8 cellular contexts compared by ENCODE assay signal in the genomic region with DNA sequence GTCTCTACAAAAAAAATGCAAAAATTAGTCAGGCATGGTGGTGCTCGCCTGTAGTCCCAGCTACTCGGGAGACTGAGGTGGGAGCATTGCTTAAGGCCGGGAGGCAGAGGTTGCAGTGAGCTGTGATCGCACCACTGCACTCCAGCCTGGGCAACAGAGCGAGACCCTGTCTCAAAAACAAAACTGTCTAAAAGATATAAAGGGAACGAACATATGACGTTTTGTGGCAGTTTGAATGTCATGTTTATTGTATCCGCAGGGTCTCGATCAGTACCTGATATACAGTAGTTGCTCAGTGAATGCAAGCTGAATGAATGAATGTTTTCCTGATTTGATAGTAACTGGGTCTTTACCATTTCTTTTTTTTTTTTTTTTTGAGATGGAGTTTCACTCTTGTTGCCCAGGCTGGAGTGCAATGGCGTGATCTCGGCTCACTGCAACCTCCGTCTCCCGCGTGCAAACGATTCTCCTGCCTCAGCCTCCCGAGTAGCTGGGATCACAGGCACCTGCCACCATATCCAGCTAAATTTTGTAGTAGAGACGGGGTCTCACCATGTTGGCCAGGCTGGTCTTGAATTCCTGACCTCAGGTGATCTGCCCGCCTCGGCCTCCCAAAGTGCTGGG. TPM values are rescaled to one million over a fixed set of nuclear protein-coding genes. Genes with fewer than 3 reads are reported as not detected.
DNase-seq lines count a peak whose midpoint lies in the region; ATAC-seq, FAIRE-seq and TF ChIP-seq lines count a peak whose summit lies in the region.
"Not testable (repeated sequence)": the region's sequence is repeated elsewhere in the genome, so short reads cannot be mapped to it uniquely, and the experiment has no call there.

No MANE protein-coding gene starts in this region.

- peaks cover 53% of the 10 kb centered on the region for H3K36me3 ChIP-seq in OCI-LY7 (ENCODE audit: insufficient read depth, low read length)

- POLR2A ChIA-PET in OCI-LY7 (lab: Charles Lee) = interaction anchor here (0.5 to 1.2 kb wide), 8 partner anchors 8 to 1043 kb away, joined by 3 to 5 read pairs (median 3); no protein-coding TSS in a partner anchor
- POLR2A ChIA-PET in activated CD4-positive, alpha-beta memory T cell treated with anti-CD3 and anti-CD28 coated beads for 36 hours (lab: Charles Lee) = interaction anchor here (0.5 to 1.2 kb wide), 3 partner anchors 12 to 30 kb away, joined by 3 to 4 read pairs (median 4); no protein-coding TSS in a partner anchor

- not testable (repeated sequence) for BruUV-seq in OCI-LY7 (replicated peaks; lab: Mats Ljungman, UMichigan)

- FAIRE-seq in GM12891 (lab: Jason Lieb, UNC) = peak; percentile 5

- H3K4me1 Mint-ChIP-seq in CD14-positive monocyte = peaks cover 62% of the 10 kb centered on the region
- H3K4me1 Mint-ChIP-seq in activated CD4-positive, alpha-beta memory T cell treated with anti-CD3 and anti-CD28 coated beads for 36 hours (ENCODE audit: low read depth) = peaks cover 42% of the 10 kb centered on the region
- H3K4me1 Mint-ChIP-seq in activated naive CD4-positive, alpha-beta T cell treated with anti-CD3 and anti-CD28 coated beads, Interleukin-2, amount 10 ng/mL, durations not matched to agents 7 days and 5 days = peaks cover 45% of the 10 kb centered on the region
- H3K4me1 Mint-ChIP-seq in dendritic cell treated with granulocyte-macrophage colony-stimulating factor and Interleukin-4, amounts not matched to agents 40 ng/mL and 50 ng/mL, for 4 days (ENCODE audit: low read depth) = peaks cover 47% of the 10 kb centered on the region
- peaks cover 56 to 61% of the 10 kb centered on the region in 2 donors for H3K4me1 Mint-ChIP-seq in natural killer cell
- H3K4me1 Mint-ChIP-seq in stimulated activated naive CD8-positive, alpha-beta T cell treated with anti-CD3 and anti-CD28 coated beads, Interleukin-15, amount 100 ng/mL, for 72 hours = peaks cover 55% of the 10 kb centered on the region

- peak overlapping the region; percentile 96 to 97 for H3K4me3 Mint-ChIP-seq in CD14-positive monocyte
- H3K4me3 Mint-ChIP-seq in activated CD4-positive, alpha-beta memory T cell treated with anti-CD3 and anti-CD28 coated beads for 36 hours; natural killer cell: not testable (repeated sequence)
- peak overlapping the region; percentile 98 for H3K4me3 Mint-ChIP-seq in activated naive CD4-positive, alpha-beta T cell treated with anti-CD3 and anti-CD28 coated beads, Interleukin-2, amount 10 ng/mL, durations not matched to agents 7 days and 5 days
- peak overlapping the region; percentile 32 for H3K4me3 Mint-ChIP-seq in dendritic cell treated with granulocyte-macrophage colony-stimulating factor and Interleukin-4, amounts not matched to agents 40 ng/mL and 50 ng/mL, for 4 days
- H3K4me3 Mint-ChIP-seq in stimulated activated naive CD8-positive, alpha-beta T cell treated with anti-CD3 and anti-CD28 coated beads, Interleukin-15, amount 100 ng/mL, for 72 hours = peak overlapping the region; percentile 39 to 94

- H2AFZ ChIP-seq in OCI-LY7 (ENCODE audit: low read length) = not testable (repeated sequence)

- not testable (repeated sequence) for H3K9me3 ChIP-seq in OCI-LY7 (ENCODE audit: low read length)

- H3K4me3 ChIP-seq in OCI-LY7 (ENCODE audit: low read depth, low read length, poor library complexity, severe bottlenecking) = peak overlapping the region; percentile 93

- not testable (repeated sequence) for DNase-seq in CD14-positive monocyte (ENCODE audit: low spot score); GM12891 (ENCODE audit: insufficient read length, low spot score); activated CD4-positive, alpha-beta memory T cell treated with anti-CD3 and anti-CD28 coated beads for 36 hours; activated naive CD4-positive, alpha-beta T cell treated with anti-CD3 and anti-CD28 coated beads, Interleukin-2, amount 10 ng/mL, durations not matched to agents 7 days and 5 days; natural killer cell; stimulated activated naive CD8-positive, alpha-beta T cell treated with anti-CD3 and anti-CD28 coated beads, Interleukin-15, amount 100 ng/mL, for 72 hours
- peak; percentile 37 for DNase-seq in OCI-LY7 (ENCODE audit: low spot score)

- peaks cover 18% of the 10 kb centered on the region; the same call in 1 of the 2 replicates for H4K20me1 ChIP-seq in OCI-LY7 (ENCODE audit: insufficient read depth, low read length)

- intact Hi-C loops in CD14-positive monocyte (cut with micrococcal nuclease) (loop anchor here (5.0 kb wide), 4 partner anchors 57 to 143 kb away; a partner anchor contains a TSS), natural killer cell (cut with micrococcal nuclease) (loop anchor here (5.0 kb wide), 2 partner anchors 67 to 68 kb away; no protein-coding TSS in a partner anchor)
- intact Hi-C loops in OCI-LY7 (cut with micrococcal nuclease; ENCODE audit: unreplicated experiment); activated CD4-positive, alpha-beta memory T cell treated with anti-CD3 and anti-CD28 coated beads for 36 hours (cut with micrococcal nuclease): not testable (repeated sequence)
- intact Hi-C loops in dendritic cell treated with granulocyte-macrophage colony-stimulating factor and Interleukin-4, amounts not matched to agents 40 ng/mL and 50 ng/mL, for 4 days (cut with micrococcal nuclease) = loop anchor here (5.0 kb wide), 1 partner anchor 143 kb away; a partner anchor contains a TSS

- peaks cover 88% of the 10 kb centered on the region for H3K79me2 ChIP-seq in OCI-LY7 (ENCODE audit: insufficient read depth, low read depth, low read length)

- peak overlapping the region; percentile 5 to 99 (median 89) for H3K27ac Mint-ChIP-seq in CD14-positive monocyte
- peak overlapping the region; percentile 92 for H3K27ac Mint-ChIP-seq in activated CD4-positive, alpha-beta memory T cell treated with anti-CD3 and anti-CD28 coated beads for 36 hours
- H3K27ac Mint-ChIP-seq in activated naive CD4-positive, alpha-beta T cell treated with anti-CD3 and anti-CD28 coated beads, Interleukin-2, amount 10 ng/mL, durations not matched to agents 7 days and 5 days = peak overlapping the region; percentile 37
- not testable (repeated sequence) for H3K27ac Mint-ChIP-seq in dendritic cell treated with granulocyte-macrophage colony-stimulating factor and Interleukin-4, amounts not matched to agents 40 ng/mL and 50 ng/mL, for 4 days; stimulated activated naive CD8-positive, alpha-beta T cell treated with anti-CD3 and anti-CD28 coated beads, Interleukin-15, amount 100 ng/mL, for 72 hours
- peak overlapping the region; percentile 90 to 97 for H3K27ac Mint-ChIP-seq in natural killer cell

- peak overlapping the region; percentile 81 for H3K27ac ChIP-seq in OCI-LY7 (ENCODE audit: low read depth, low read length, poor library complexity, severe bottlenecking)

- not testable (repeated sequence) for ATAC-seq in natural killer cell; stimulated activated naive CD8-positive, alpha-beta T cell treated with anti-CD3 and anti-CD28 coated beads, Interleukin-15, amount 100 ng/mL, for 72 hours

- not testable (repeated sequence) for H3K9me3 Mint-ChIP-seq in CD14-positive monocyte; activated CD4-positive, alpha-beta memory T cell treated with anti-CD3 and anti-CD28 coated beads for 36 hours; activated naive CD4-positive, alpha-beta T cell treated with anti-CD3 and anti-CD28 coated beads, Interleukin-2, amount 10 ng/mL, durations not matched to agents 7 days and 5 days; dendritic cell treated with granulocyte-macrophage colony-stimulating factor and Interleukin-4, amounts not matched to agents 40 ng/mL and 50 ng/mL, for 4 days; natural killer cell; stimulated activated naive CD8-positive, alpha-beta T cell treated with anti-CD3 and anti-CD28 coated beads, Interleukin-15, amount 100 ng/mL, for 72 hours

- not testable (repeated sequence) for TF ChIP-seq CTCF in CD14-positive monocyte (IDR thresholded peaks at IDR 0.05); OCI-LY7 (conservative IDR thresholded peaks at IDR 0.05; ENCODE audit: low read length); natural killer cell (IDR thresholded peaks at IDR 0.05)

- H3K27me3 Mint-ChIP-seq in CD14-positive monocyte (ENCODE audit: low read depth in 3 of 3); activated CD4-positive, alpha-beta memory T cell treated with anti-CD3 and anti-CD28 coated beads for 36 hours; activated naive CD4-positive, alpha-beta T cell treated with anti-CD3 and anti-CD28 coated beads, Interleukin-2, amount 10 ng/mL, durations not matched to agents 7 days and 5 days; dendritic cell treated with granulocyte-macrophage colony-stimulating factor and Interleukin-4, amounts not matched to agents 40 ng/mL and 50 ng/mL, for 4 days; natural killer cell (ENCODE audit: low read depth in 2 of 2); stimulated activated naive CD8-positive, alpha-beta T cell treated with anti-CD3 and anti-CD28 coated beads, Interleukin-15, amount 100 ng/mL, for 72 hours: not testable (repeated sequence)

- peaks cover 50% of the 10 kb centered on the region for H3K4me1 ChIP-seq in OCI-LY7 (ENCODE audit: insufficient read depth, low read length, poor library complexity, severe bottlenecking)

- H3K9me2 ChIP-seq in OCI-LY7 (ENCODE audit: insufficient read depth, low read length) = not testable (repeated sequence)

- H3K36me3 Mint-ChIP-seq in CD14-positive monocyte = peaks cover 30 to 48% of the 10 kb centered on the region in 2 donors
- peaks cover 34% of the 10 kb centered on the region for H3K36me3 Mint-ChIP-seq in activated CD4-positive, alpha-beta memory T cell treated with anti-CD3 and anti-CD28 coated beads for 36 hours
- H3K36me3 Mint-ChIP-seq in activated naive CD4-positive, alpha-beta T cell treated with anti-CD3 and anti-CD28 coated beads, Interleukin-2, amount 10 ng/mL, durations not matched to agents 7 days and 5 days = peaks cover 50% of the 10 kb centered on the region
- H3K36me3 Mint-ChIP-seq in dendritic cell treated with granulocyte-macrophage colony-stimulating factor and Interleukin-4, amounts not matched to agents 40 ng/mL and 50 ng/mL, for 4 days (ENCODE audit: low read depth) = peaks cover 61% of the 10 kb centered on the region
- H3K36me3 Mint-ChIP-seq in natural killer cell = not testable (repeated sequence)

- peak overlapping the region; percentile 88 for H3K4me2 ChIP-seq in OCI-LY7 (ENCODE audit: low read length)

- CTCF ChIA-PET in OCI-LY7 (lab: Charles Lee; ENCODE audit: unreplicated experiment) = not testable (repeated sequence)
- CTCF ChIA-PET in activated CD4-positive, alpha-beta memory T cell treated with anti-CD3 and anti-CD28 coated beads for 36 hours (lab: Charles Lee) = interaction anchor here (1.8 kb wide), 1 partner anchor 84 kb away, joined by 9 read pairs; no protein-coding TSS in a partner anchor
- CTCF ChIA-PET in activated naive CD4-positive, alpha-beta T cell treated with anti-CD3 and anti-CD28 coated beads, Interleukin-2, amount 10 ng/mL, durations not matched to agents 7 days and 5 days (lab: Charles Lee) = interaction anchor here (1.3 to 1.6 kb wide), 2 partner anchors 83 to 84 kb away, joined by 3 to 6 read pairs; no protein-coding TSS in a partner anchor

- TF ChIP-seq POLR2A in GM12891 (IDR thresholded peaks at IDR 0.05; ENCODE audit: low read depth, low read length) = not testable (repeated sequence)

RNA-seq across cellular contexts. Expression of a gene that starts 3.6 kb away (rescaled TPM):
- 10 to 100 TPM in 1 of 2 donors, 1 to 10 TPM in 1; 6.6 to 14.5 TPM for polyA plus RNA-seq in CD14-positive monocyte
- 25.4 TPM for polyA plus RNA-seq in GM12891 (2012; ENCODE audit: low read depth, missing spikeins)
- 13.8 and 16.3 TPM in 2 replicates for total RNA-seq in OCI-LY7 (2014; rRNA removed; shearing (Covaris generic))
- 49.9 and 50.8 TPM in 2 replicates for total RNA-seq in OCI-LY7 (2022)
- 10 to 100 TPM; 40.6 to 40.7 TPM for total RNA-seq in activated CD4-positive, alpha-beta memory T cell treated with anti-CD3 and anti-CD28 coated beads for 36 hours
- 100 to 1,000 TPM in 1 of 3 donors, 10 to 100 TPM in 2; 63.4 to 105 (median 80.5) TPM for total RNA-seq in natural killer cell
